Comparison of ENCODE assay signal across 8 cellular contexts in genomic region chr9:98034593-98035546, GRCh38. TPM values are rescaled to one million over a fixed set of nuclear protein-coding genes. Genes with fewer than 3 reads are reported as not detected.
DNase-seq lines count a peak whose midpoint lies in the region; ATAC-seq and TF ChIP-seq lines count a peak whose summit lies in the region.

No MANE protein-coding gene starts in this region.

- H3K4me3 ChIP-seq in AG09309 (ENCODE audit: control insufficient read depth, low read depth, low read length) (no peak overlapping the region), HL-60 (replicated peaks; ENCODE audit: insufficient read depth, low read length) (no peak overlapping the region), foreskin fibroblast (ENCODE audit: low read depth in 1 of 2, low read length in 2 of 2) (no peak overlapping the region), thyroid gland (replicated peaks in 1 of 3) (no peak overlapping the region)

- DNase-seq in AG09309 (ENCODE audit: low read depth) (no peak), HL-60 (ENCODE audit: low read depth in 1 of 2, low spot score in 1 of 2) (peak in 1 of 2 experiments; percentile 87), RPMI7951 (ENCODE audit: low read depth) (peak; percentile 71), foreskin fibroblast (peak; percentile 45 to 81), osteocyte (ENCODE audit: extremely low spot score, unreplicated experiment) (peak; percentile 91), thyroid gland (peak; percentile 86 to 90)

- H3K27me3 ChIP-seq in HL-60 (ENCODE audit: insufficient read depth, poor library complexity, severe bottlenecking) (no peaks in the 10 kb centered on the region), thyroid gland (no peaks in the 10 kb centered on the region)

- H3K36me3 ChIP-seq in thyroid gland, result no peaks in the 10 kb centered on the region

- H3K4me1 ChIP-seq in thyroid gland, result peaks cover 0 to 18% of the 10 kb centered on the region in 2 donors

- WGBS in thyroid gland, 2 donors, result 40 to 46% methylated on average over 19 to 20 of the region's 20 CpGs

- intact Hi-C loops in thyroid gland (cut with DNase I), result loop anchor here (5.0 to 10.0 kb wide), 2 partner anchors 50 to 108 kb away; partner anchors contain the start of gene ANP32B

- peak overlapping the region; percentile 10 for H3K27ac Mint-ChIP-seq in activated T-helper 17 cell treated with anti-CD3 and anti-CD28 coated beads, Interleukin-2, amount 50 U/mL, for 72 hours
- H3K27ac Mint-ChIP-seq in osteocyte (ENCODE audit: unreplicated experiment), result peak overlapping the region; percentile 51

- peak; percentile 40 for ATAC-seq in GM18519 (IDR thresholded peaks at IDR 0.05; ENCODE audit: low FRiP score, unreplicated experiment)
- ATAC-seq in activated T-helper 17 cell treated with anti-CD3 and anti-CD28 coated beads, Interleukin-2, amount 50 U/mL, for 72 hours (replicated peaks), result peak; percentile 99

- peak; percentile 77 for TF ChIP-seq CTCF in AG09309 (IDR thresholded peaks at IDR 0.05; ENCODE audit: control insufficient read depth, insufficient read depth, low read depth, low read length, missing control alignments)
- TF ChIP-seq CTCF in HL-60 (IDR thresholded peaks at IDR 0.05; ENCODE audit: insufficient read depth, low read length), result peak; percentile 89
- peak; percentile 75 for TF ChIP-seq CTCF in foreskin fibroblast (IDR thresholded peaks at IDR 0.05; ENCODE audit: low read depth, low read length)
- TF ChIP-seq CTCF in osteocyte (IDR thresholded peaks at IDR 0.05), result peak; percentile 79
- peak; percentile 60 to 84 (median 74) for TF ChIP-seq CTCF in thyroid gland (IDR thresholded peaks at IDR 0.05)

- no peak for TF ChIP-seq POLR2A in thyroid gland (IDR thresholded peaks at IDR 0.05)

- no peaks in the 10 kb centered on the region for H3K9me3 Mint-ChIP-seq in activated T-helper 17 cell treated with anti-CD3 and anti-CD28 coated beads, Interleukin-2, amount 50 U/mL, for 72 hours
- H3K9me3 Mint-ChIP-seq in osteocyte (ENCODE audit: unreplicated experiment), result no peaks in the 10 kb centered on the region

- H3K36me3 Mint-ChIP-seq in activated T-helper 17 cell treated with anti-CD3 and anti-CD28 coated beads, Interleukin-2, amount 50 U/mL, for 72 hours (ENCODE audit: low read depth), result no peaks in the 10 kb centered on the region
- H3K36me3 Mint-ChIP-seq in osteocyte (ENCODE audit: unreplicated experiment), result no peaks in the 10 kb centered on the region

- H3K27ac ChIP-seq in HL-60 (replicated peaks) (no peak overlapping the region), thyroid gland (no peak overlapping the region)

- no peaks in the 10 kb centered on the region for H3K9me3 ChIP-seq in thyroid gland

- H3K4me3 Mint-ChIP-seq in activated T-helper 17 cell treated with anti-CD3 and anti-CD28 coated beads, Interleukin-2, amount 50 U/mL, for 72 hours, result peak overlapping the region; percentile 28
- H3K4me3 Mint-ChIP-seq in osteocyte (ENCODE audit: unreplicated experiment), result no peak overlapping the region

- H3K4me1 Mint-ChIP-seq in activated T-helper 17 cell treated with anti-CD3 and anti-CD28 coated beads, Interleukin-2, amount 50 U/mL, for 72 hours, result peaks cover 5% of the 10 kb centered on the region
- peaks cover 23% of the 10 kb centered on the region for H3K4me1 Mint-ChIP-seq in osteocyte (ENCODE audit: unreplicated experiment)

- peaks cover 3% of the 10 kb centered on the region for H3K27me3 Mint-ChIP-seq in activated T-helper 17 cell treated with anti-CD3 and anti-CD28 coated beads, Interleukin-2, amount 50 U/mL, for 72 hours
- H3K27me3 Mint-ChIP-seq in osteocyte (ENCODE audit: unreplicated experiment), result peaks cover 2% of the 10 kb centered on the region

RNA-seq across cellular contexts. Expression of gene NANS, which starts 21.7 kb away (rescaled TPM):
- total RNA-seq in RPMI7951 (2014; rRNA removed; shearing (Covaris generic)), result 109 and 140 TPM in 2 replicates
- 10 to 100 TPM; 46.4 to 54.4 TPM for total RNA-seq in activated T-helper 17 cell treated with anti-CD3 and anti-CD28 coated beads, Interleukin-2, amount 50 U/mL, for 72 hours
- 43.4 and 43.9 TPM in 2 replicates for total RNA-seq in osteocyte
- total RNA-seq in thyroid gland, result 10 to 100 TPM; 28.5 to 68.8 (median 53.6) TPM

RNA-seq across cellular contexts. Expression of gene ANP32B, which starts 51.7 kb away (rescaled TPM):
- 12.4 and 12.7 TPM in 2 replicates for total RNA-seq in RPMI7951 (2014; rRNA removed; shearing (Covaris generic))
- total RNA-seq in activated T-helper 17 cell treated with anti-CD3 and anti-CD28 coated beads, Interleukin-2, amount 50 U/mL, for 72 hours, result 100 to 1,000 TPM; 182 to 257 TPM
- total RNA-seq in osteocyte, result 114 and 117 TPM in 2 replicates
- total RNA-seq in thyroid gland, result 10 to 100 TPM; 19.7 to 32.1 (median 27.5) TPM
